ENCODE assay signal across 13 cellular contexts in the genomic region with DNA sequence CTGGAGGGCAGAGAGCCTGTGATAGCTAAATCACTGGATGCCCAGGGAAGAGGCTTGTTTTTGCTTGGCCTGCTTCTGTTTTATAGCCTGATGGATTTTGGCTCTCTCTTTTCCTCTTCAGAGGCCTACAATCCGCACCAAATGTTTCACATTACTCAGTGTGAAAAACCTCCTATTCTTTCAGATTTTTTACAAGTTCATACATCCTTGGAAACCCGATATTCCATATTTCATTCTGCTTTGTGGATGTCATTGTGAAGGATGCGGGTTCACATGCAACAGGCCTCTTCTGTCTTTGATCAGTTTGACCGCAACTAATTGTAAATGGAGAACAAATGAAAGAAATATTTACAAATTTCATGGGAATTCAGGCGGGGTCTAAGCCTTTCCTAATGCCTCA.
DNase-seq lines count a peak whose midpoint lies in the region; ATAC-seq and TF ChIP-seq lines count a peak whose summit lies in the region.
"Had no signal": no experiment of that assay in that cellular context is flagged by ENCODE, and none has a peak within 500 bp of the region (broad histone marks: within the 10 kb centered on the region; RNA-seq: fewer than 3 reads in every experiment).

No MANE protein-coding gene starts in this region.

- no peaks in the 10 kb centered on the region for H3K27me3 ChIP-seq in left ventricle myocardium inferior (ENCODE audit: low read depth)
- no peaks in the 10 kb centered on the region for H3K27me3 ChIP-seq in CD8-positive, alpha-beta T cell (ENCODE audit: insufficient read depth, low read length)
- no peaks in the 10 kb centered on the region for H3K27me3 ChIP-seq in thyroid gland

- H3K4me3 ChIP-seq in left ventricle myocardium inferior (no peak overlapping the region), thyroid gland (replicated peaks in 1 of 3) (no peak overlapping the region)
- no peak overlapping the region for H3K4me3 ChIP-seq in CD8-positive, alpha-beta T cell (ENCODE audit: low read depth, low read length)
- H3K4me3 ChIP-seq: GM12878 had no signal

- H3K27ac ChIP-seq in left ventricle myocardium inferior (replicated peaks) (peak overlapping the region; percentile 34), thyroid gland (no peak overlapping the region)
- no peak overlapping the region for H3K27ac ChIP-seq in CD8-positive, alpha-beta T cell (ENCODE audit: low read depth, low read length)

- H3K4me1 Mint-ChIP-seq in brain (peaks cover 30% of the 10 kb centered on the region), nephron (peaks cover 29% of the 10 kb centered on the region)
- no peaks in the 10 kb centered on the region for H3K4me1 Mint-ChIP-seq in CD8-positive, alpha-beta T cell (ENCODE audit: low read depth)
- H3K4me1 Mint-ChIP-seq: B cell had no signal

- CTCF ChIA-PET in CD8-positive, alpha-beta T cell (lab: Charles Lee) = no interaction called here

- no peak for ATAC-seq in left cardiac atrium
- no peak for ATAC-seq in CD8-positive, alpha-beta T cell
- ATAC-seq: GM12878, HCT116 had no signal

- no peak overlapping the region for H3K4me3 Mint-ChIP-seq in brain
- no peak overlapping the region for H3K4me3 Mint-ChIP-seq in nephron
- H3K4me3 Mint-ChIP-seq in CD8-positive, alpha-beta T cell = no peak overlapping the region
- H3K4me3 Mint-ChIP-seq: B cell; CD4-positive, alpha-beta T cell had no signal

- peaks cover 0 to 4% (median 0%) of the 10 kb centered on the region in 5 experiments for H3K9me3 Mint-ChIP-seq in brain
- H3K9me3 Mint-ChIP-seq in nephron = peaks cover 9% of the 10 kb centered on the region
- H3K9me3 Mint-ChIP-seq in CD8-positive, alpha-beta T cell = peaks cover 4% of the 10 kb centered on the region
- H3K9me3 Mint-ChIP-seq: CD4-positive, alpha-beta T cell had no signal

- H3K27me3 Mint-ChIP-seq in brain = peaks cover 4% of the 10 kb centered on the region
- H3K27me3 Mint-ChIP-seq in nephron (ENCODE audit: low read depth) = peaks cover 3% of the 10 kb centered on the region
- H3K27me3 Mint-ChIP-seq in CD8-positive, alpha-beta T cell (ENCODE audit: low read depth) = no peaks in the 10 kb centered on the region
- H3K27me3 Mint-ChIP-seq: CD4-positive, alpha-beta T cell had no signal

- intact Hi-C loops in left ventricle myocardium inferior (cut with micrococcal nuclease) (no loop called here), left cardiac atrium (cut with DNase I) (no loop called here), thyroid gland (cut with DNase I) (no loop called here)
- intact Hi-C loops in CD8-positive, alpha-beta T cell (cut with DNase I, micrococcal nuclease) = no loop called here

- no peak for TF ChIP-seq POLR2A in thyroid gland (IDR thresholded peaks at IDR 0.05)

- DNase-seq in left ventricle myocardium inferior = no peak
- DNase-seq in left cardiac atrium = no peak
- no peak for DNase-seq in CD8-positive, alpha-beta T cell
- no peak for DNase-seq in NCI-H446 treated with DMSO at 0.1 percent for 48 hours (lab: John Stamatoyannopoulos, UW)
- DNase-seq in thyroid gland = no peak
- DNase-seq: C1 segment of cervical spinal cord; CD4-positive, alpha-beta T cell; DMS79 had no signal

- H3K4me1 ChIP-seq in left ventricle myocardium inferior (no peaks in the 10 kb centered on the region), thyroid gland (no peaks in the 10 kb centered on the region)
- H3K4me1 ChIP-seq in CD8-positive, alpha-beta T cell (ENCODE audit: insufficient read depth, low read length) = no peaks in the 10 kb centered on the region

- no peak for TF ChIP-seq CTCF in left ventricle myocardium inferior (IDR thresholded peaks at IDR 0.05; ENCODE audit: borderline replicate concordance)
- TF ChIP-seq CTCF in brain (conservative IDR thresholded peaks at IDR 0.05) = no peak
- TF ChIP-seq CTCF in nephron (IDR thresholded peaks at IDR 0.05; ENCODE audit: unreplicated experiment in 3 of 3) = no peak
- no peak for TF ChIP-seq CTCF in CD8-positive, alpha-beta T cell (IDR thresholded peaks at IDR 0.05)
- no peak for TF ChIP-seq CTCF in thyroid gland (IDR thresholded peaks at IDR 0.05)

- H3K27ac Mint-ChIP-seq in brain (peak overlapping the region in 3 of 5 experiments; percentile 66 to 72 (median 67)), nephron (peak overlapping the region; percentile 25 to 50 (median 48))
- H3K27ac Mint-ChIP-seq in CD8-positive, alpha-beta T cell = no peak overlapping the region
- H3K27ac Mint-ChIP-seq: B cell; CD4-positive, alpha-beta T cell had no signal

- no peaks in the 10 kb centered on the region for H3K36me3 ChIP-seq in left ventricle myocardium inferior
- H3K36me3 ChIP-seq in CD8-positive, alpha-beta T cell (ENCODE audit: insufficient read depth, low read length) = no peaks in the 10 kb centered on the region
- no peaks in the 10 kb centered on the region for H3K36me3 ChIP-seq in thyroid gland

- peaks cover 7% of the 10 kb centered on the region for H3K9me3 ChIP-seq in left ventricle myocardium inferior (replicated peaks)
- H3K9me3 ChIP-seq in CD8-positive, alpha-beta T cell (ENCODE audit: low read length) = no peaks in the 10 kb centered on the region
- H3K9me3 ChIP-seq in thyroid gland = no peaks in the 10 kb centered on the region

- POLR2A ChIA-PET in CD8-positive, alpha-beta T cell (lab: Charles Lee) = no interaction called here

- 69 to 81% methylated on average over 5 of the region's 5 CpGs for WGBS in thyroid gland, 2 donors

- H3K36me3 Mint-ChIP-seq in brain (no peaks in the 10 kb centered on the region), nephron (ENCODE audit: low read depth) (no peaks in the 10 kb centered on the region)
- H3K36me3 Mint-ChIP-seq in CD8-positive, alpha-beta T cell = no peaks in the 10 kb centered on the region
